ENCODE assay signal across 18 cellular contexts in genomic region chr3:14581334-14582072, GRCh38. TPM values are rescaled to one million over a fixed set of nuclear protein-coding genes. Genes with fewer than 3 reads are reported as not detected.
DNase-seq lines count a peak whose midpoint lies in the region; ATAC-seq, FAIRE-seq and TF ChIP-seq lines count a peak whose summit lies in the region.
"Had no signal": no experiment of that assay in that cellular context is flagged by ENCODE, and none has a peak within 500 bp of the region (broad histone marks: within the 10 kb centered on the region; RNA-seq: fewer than 3 reads in every experiment).

No MANE protein-coding gene starts in this region.

- no TSS peak for BruUV-seq in GM12878 (replicated peaks; lab: Mats Ljungman, UMichigan)

- no peak overlapping the region for H2AFZ ChIP-seq in GM12878 (ENCODE audit: control insufficient read depth, low read depth, low read length)

- no peak for TF ChIP-seq POLR2A in GM12878 (IDR thresholded peaks at IDR 0.05; ENCODE audit: low read depth, low read length)

- no peak overlapping the region for H3K4me2 ChIP-seq in GM12878 (ENCODE audit: control insufficient read depth, insufficient read depth)
- H3K4me2 ChIP-seq: BLaER1 had no signal

- TF ChIP-seq EP300 in GM12878 (IDR thresholded peaks at IDR 0.05; ENCODE audit: borderline replicate concordance in 1 of 2, control insufficient read depth in 1 of 2, low read depth in 2 of 2, low read length in 2 of 2), result no peak

- 3% methylated on average over 6 of the region's 6 CpGs for WGBS in GM12878 (ENCODE audit: insufficient coverage, insufficient replicate concordance, low lambda C conversion rate, missing lambda C conversion rate)
- WGBS in pancreas, 2 donors, result 50 to 51% methylated on average over 6 of the region's 6 CpGs

- ATAC-seq in GM12878 (no peak), pancreas (peak; percentile 79 to 97 (median 90)), GM18511 (IDR thresholded peaks at IDR 0.05; ENCODE audit: unreplicated experiment) (no peak)
- no peak for ATAC-seq in activated T-helper 17 cell treated with anti-CD3 and anti-CD28 coated beads, Interleukin-2, amount 50 U/mL, for 72 hours (replicated peaks)
- ATAC-seq: HepG2 had no signal

- H3K27ac ChIP-seq in GM12878 (ENCODE audit: control insufficient read depth, insufficient read depth) (no peak overlapping the region), pancreas (no peak overlapping the region)
- H3K27ac ChIP-seq: 22Rv1, BLaER1 had no signal

- no peaks in the 10 kb centered on the region for H3K9me3 Mint-ChIP-seq in activated T-helper 17 cell treated with anti-CD3 and anti-CD28 coated beads, Interleukin-2, amount 50 U/mL, for 72 hours
- H3K9me3 Mint-ChIP-seq: CD8-positive, alpha-beta memory T cell had no signal

- DNase-seq in DMS 273 (lab: John Stamatoyannopoulos, UW; ENCODE audit: unreplicated experiment), result peak; percentile 28
- no peak for DNase-seq in DMS 273 treated with DMSO at 0.1 percent for 48 hours (lab: John Stamatoyannopoulos, UW)
- DNase-seq in GM12878 (ENCODE audit: low read depth, low spot score), result no peak
- peak in 4 of 6 donors; percentile 51 to 70 (median 58) for DNase-seq in pancreas
- DNase-seq in posterior cingulate gyrus, result no peak
- DNase-seq: AML-193; Caco-2; CD8-positive, alpha-beta memory T cell; Kasumi-1; KBM-7 had no signal

- no peak overlapping the region for H3K27ac Mint-ChIP-seq in activated T-helper 17 cell treated with anti-CD3 and anti-CD28 coated beads, Interleukin-2, amount 50 U/mL, for 72 hours

- no peaks in the 10 kb centered on the region for H3K79me2 ChIP-seq in GM12878 (ENCODE audit: control insufficient read depth, insufficient read depth, low read length)

- no peaks in the 10 kb centered on the region for H3K4me1 Mint-ChIP-seq in activated T-helper 17 cell treated with anti-CD3 and anti-CD28 coated beads, Interleukin-2, amount 50 U/mL, for 72 hours
- H3K4me1 Mint-ChIP-seq: CD8-positive, alpha-beta memory T cell had no signal

- SMC1A ChIA-PET in GM12878 (lab: Charles Lee; ENCODE audit: uncharacterized antibody, unreplicated experiment), result no interaction called here

- TF ChIP-seq RAD21 in GM12878 (IDR thresholded peaks at IDR 0.05; ENCODE audit: insufficient read depth, low read depth, low read length), result no peak

- no peak overlapping the region for H3K9ac ChIP-seq in GM12878 (ENCODE audit: control insufficient read depth, insufficient read depth, low read length)
- H3K9ac ChIP-seq: BLaER1 had no signal

- H3K9me3 ChIP-seq in GM12878 (replicated peaks; ENCODE audit: control insufficient read depth, insufficient read depth, low read length), result no peaks in the 10 kb centered on the region
- H3K9me3 ChIP-seq in pancreas, result no peaks in the 10 kb centered on the region
- H3K9me3 ChIP-seq: BLaER1, Caco-2 had no signal

- H3K27me3 Mint-ChIP-seq in activated T-helper 17 cell treated with anti-CD3 and anti-CD28 coated beads, Interleukin-2, amount 50 U/mL, for 72 hours, result peaks cover 9% of the 10 kb centered on the region

- RAD21 ChIA-PET in GM12878 (lab: Charles Lee; ENCODE audit: unreplicated experiment), result no interaction called here

- no peaks in the 10 kb centered on the region for H3K4me1 ChIP-seq in GM12878 (ENCODE audit: control insufficient read depth, insufficient read depth, low read length)
- H3K4me1 ChIP-seq in pancreas, result peaks cover 0 to 5% (median 0%) of the 10 kb centered on the region in 3 donors
- H3K4me1 ChIP-seq: BLaER1, Caco-2 had no signal

- TF ChIP-seq CTCF in GM12878 (IDR thresholded peaks at IDR 0.05 in 2 of 3, conservative IDR thresholded peaks at IDR 0.05 in 1 of 3; ENCODE audit: control insufficient read depth in 2 of 3, extremely low read depth in 1 of 3, insufficient read depth in 1 of 3, low read depth in 3 of 3, low read length in 3 of 3) (no peak), pancreas (IDR thresholded peaks at IDR 0.05) (no peak)

- H4K20me1 ChIP-seq in GM12878 (ENCODE audit: control insufficient read depth, insufficient read depth), result no peaks in the 10 kb centered on the region
- H4K20me1 ChIP-seq: BLaER1 had no signal

- H3K4me3 ChIP-seq in GM12878, result no peak overlapping the region
- H3K4me3 ChIP-seq in pancreas, result no peak overlapping the region
- H3K4me3 ChIP-seq: BLaER1 had no signal

- in situ Hi-C loops in GM12878 (cut with MboI), result no loop called here

- intact Hi-C loops in GM12878 (cut with micrococcal nuclease; ENCODE audit: unreplicated experiment) (no loop called here), pancreas (cut with DNase I) (no loop called here), posterior cingulate gyrus (cut with DNase I) (no loop called here)

- H3K36me3 ChIP-seq in GM12878 (ENCODE audit: control insufficient read depth in 2 of 2, insufficient read depth in 2 of 2, low read length in 1 of 2) (no peaks in the 10 kb centered on the region), pancreas (no peaks in the 10 kb centered on the region)
- H3K36me3 ChIP-seq: BLaER1 had no signal

- CTCF ChIA-PET in GM12878 (lab: Yijun Ruan, JAX), result no interaction called here

- H3K27me3 ChIP-seq in GM12878 (replicated peaks in 1 of 2; ENCODE audit: control insufficient read depth in 2 of 2, insufficient read depth in 2 of 2, low read length in 1 of 2) (peaks cover 3 to 6% of the 10 kb centered on the region in 2 experiments), pancreas (no peaks in the 10 kb centered on the region)
- H3K27me3 ChIP-seq: BLaER1 had no signal

- POLR2A ChIA-PET in GM12878 (lab: Charles Lee), result no interaction called here

- no peaks in the 10 kb centered on the region for H3K36me3 Mint-ChIP-seq in activated T-helper 17 cell treated with anti-CD3 and anti-CD28 coated beads, Interleukin-2, amount 50 U/mL, for 72 hours (ENCODE audit: low read depth)
- H3K36me3 Mint-ChIP-seq: CD8-positive, alpha-beta memory T cell had no signal

- FAIRE-seq in GM12878 (lab: Jason Lieb, UNC) (no peak), pancreas (lab: Jason Lieb, UNC) (no peak)
- FAIRE-seq: GM12891, HepG2, HTR-8/SVneo had no signal

- no peak overlapping the region for H3K4me3 Mint-ChIP-seq in activated T-helper 17 cell treated with anti-CD3 and anti-CD28 coated beads, Interleukin-2, amount 50 U/mL, for 72 hours
- H3K4me3 Mint-ChIP-seq: CD8-positive, alpha-beta memory T cell had no signal

TF ChIP-seq in GM12878, 131 proteins besides CTCF, POLR2A, EP300 and RAD21:
- TF ChIP-seq, protein P1, sequence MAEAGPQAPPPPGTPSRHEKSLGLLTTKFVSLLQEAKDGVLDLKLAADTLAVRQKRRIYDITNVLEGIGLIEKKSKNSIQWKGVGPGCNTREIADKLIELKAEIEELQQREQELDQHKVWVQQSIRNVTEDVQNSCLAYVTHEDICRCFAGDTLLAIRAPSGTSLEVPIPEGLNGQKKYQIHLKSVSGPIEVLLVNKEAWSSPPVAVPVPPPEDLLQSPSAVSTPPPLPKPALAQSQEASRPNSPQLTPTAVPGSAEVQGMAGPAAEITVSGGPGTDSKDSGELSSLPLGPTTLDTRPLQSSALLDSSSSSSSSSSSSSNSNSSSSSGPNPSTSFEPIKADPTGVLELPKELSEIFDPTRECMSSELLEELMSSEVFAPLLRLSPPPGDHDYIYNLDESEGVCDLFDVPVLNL (IDR thresholded peaks at IDR 0.05; ENCODE audit: low read depth, low read length), result no peak
- TF ChIP-seq BMI1 (IDR thresholded peaks at IDR 0.05; ENCODE audit: borderline replicate concordance) (no peak), EGR1 (IDR thresholded peaks at IDR 0.05; ENCODE audit: borderline replicate concordance in 1 of 2, low read depth in 2 of 2, low read length in 2 of 2) (no peak), MYB (IDR thresholded peaks at IDR 0.05; ENCODE audit: borderline replicate concordance, low read depth, low read length) (no peak), USF1 (IDR thresholded peaks at IDR 0.05; ENCODE audit: borderline replicate concordance, extremely low read length, insufficient read depth, low read depth, low read length) (peak; percentile 9), IRF4 (IDR thresholded peaks at IDR 0.05; ENCODE audit: low read depth, low read length) (no peak)
TF ChIP-seq in GM12878: peak in this region for 1.

RNA-seq across cellular contexts. Expression of gene GRIP2, which starts 41.4 kb away (rescaled TPM):
- not detected in 2 replicates for total RNA-seq in GM12878 (2013; cell fraction: nucleolus; rRNA removed)
- not detected in 2 replicates for total RNA-seq in GM12878 (2014; rRNA removed)
- total RNA-seq in GM12878 (2014; rRNA removed; fragmentation: Illumina TruSeq; extraction: Trizol), result not detected in 2 replicates
- total RNA-seq in GM12878 (2021), result not detected in 2 replicates
- polyA plus RNA-seq in GM12878 (2011; ENCODE audit: low read depth), result not detected
- polyA plus RNA-seq in GM12878 (2011; rRNA removed), result not detected in 2 replicates
- not detected in 2 replicates for polyA plus RNA-seq in GM12878 (2011; cell fraction: cytosol; rRNA removed)
- not detected in 2 replicates for polyA plus RNA-seq in GM12878 (2011; cell fraction: nucleus; rRNA removed)
- 0.03 TPM in 1 of 2 replicates, not detected in the other for polyA plus RNA-seq in GM12878 (2012)
- polyA plus RNA-seq in GM12878 (2014; fragmentation: Illumina TruSeq; extraction: Trizol), result not detected in 2 replicates
- not detected for polyA plus RNA-seq in GM12878 (2014; fragmentation: Nextera tagmentation; extraction: Ambion mirVana)
- polyA plus RNA-seq in GM12878 (2014; rRNA removed), result not detected in 2 replicates
- not detected for polyA plus RNA-seq in GM12878 (2016; fragmentation: Nextera tagmentation; extraction: Ambion mirVana)
- not detected in 2 replicates for polyA minus RNA-seq in GM12878 (2011; rRNA and poly(A)+ RNA removed)
- not detected in 2 replicates for polyA minus RNA-seq in GM12878 (2011; cell fraction: cytosol; rRNA and poly(A)+ RNA removed)
- polyA minus RNA-seq in GM12878 (2011; cell fraction: nucleus; rRNA and poly(A)+ RNA removed), result not detected in 2 replicates
- total RNA-seq in pancreas, result under 1 TPM; 0.16 to 0.51 (median 0.29) TPM
- under 1 TPM; 0.53 to 0.94 TPM for polyA plus RNA-seq in pancreas
- total RNA-seq in activated T-helper 17 cell treated with anti-CD3 and anti-CD28 coated beads, Interleukin-2, amount 50 U/mL, for 72 hours, result under 1 TPM in 1 of 2 donors, not detected in 1; 0.21 TPM
- total RNA-seq: CD8-positive, alpha-beta memory T cell; Daoy had no signal
- polyA plus RNA-seq: CD8-positive, alpha-beta memory T cell had no signal

Comparison
In these comparisons a context has a peak if more than half of its experiments do, and no peak if none do; other contexts are left out.
1. DNase-seq: peak in DMS 273 (single experiment) and pancreas (4 of 6); none in DMS 273 treated with DMSO at 0.1 percent for 48 hours (single experiment), GM12878 (single experiment) and posterior cingulate gyrus (0 of 10).
2. ATAC-seq: peak in pancreas (4 of 4); none in GM12878 (single experiment), activated T-helper 17 cell treated with anti-CD3 and anti-CD28 coated beads, Interleukin-2, amount 50 U/mL, for 72 hours (single experiment) and GM18511 (single experiment).